7 cellular contexts compared by ENCODE assay signal in the genomic region with DNA sequence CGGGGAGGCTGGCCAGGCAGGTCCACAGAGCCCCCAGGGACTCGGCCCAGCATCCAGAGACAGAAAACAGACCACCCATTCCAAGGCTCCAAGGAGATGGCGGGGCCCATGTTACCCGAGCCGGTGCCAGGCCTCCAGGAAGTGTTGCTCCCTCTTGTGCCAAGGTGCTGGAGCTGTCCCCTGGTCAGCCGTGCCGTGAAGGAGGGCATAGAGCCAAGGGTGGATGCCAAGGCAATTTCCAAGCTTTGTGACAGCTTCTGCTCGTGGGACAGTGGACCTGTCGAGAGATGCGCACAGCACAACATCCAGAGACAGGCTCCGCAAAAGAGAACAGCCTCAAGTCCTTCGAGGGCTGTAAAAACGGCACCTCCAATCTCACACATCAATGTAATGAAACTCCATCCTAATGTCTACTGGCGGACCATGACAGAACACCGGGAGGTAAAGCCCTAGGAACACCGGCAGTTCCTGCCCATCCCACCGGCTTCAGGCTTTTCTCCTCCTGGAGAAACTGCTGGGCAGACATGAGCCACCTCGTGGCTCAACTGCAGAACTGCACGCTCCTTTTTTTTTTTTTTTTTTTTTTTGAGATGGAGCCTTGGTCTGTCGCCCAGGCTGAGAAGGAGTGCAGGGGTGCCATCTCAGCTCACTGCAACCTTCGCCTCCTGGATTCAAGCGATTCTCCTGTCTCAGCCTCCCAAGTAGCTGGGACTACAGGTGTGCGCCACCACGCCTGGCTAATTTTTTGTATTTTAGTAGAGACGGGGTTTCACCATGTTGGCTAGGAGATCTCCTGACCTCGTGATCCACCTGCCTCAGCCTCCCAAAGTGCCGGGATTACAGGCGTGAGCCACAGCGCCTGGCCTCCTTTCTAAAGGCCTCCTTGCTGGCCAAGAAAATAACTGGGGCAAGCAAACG. TPM values are rescaled to one million over a fixed set of nuclear protein-coding genes. Genes with fewer than 3 reads are reported as not detected.
DNase-seq lines count a peak whose midpoint lies in the region; ATAC-seq and TF ChIP-seq lines count a peak whose summit lies in the region.

No MANE protein-coding gene starts in this region.

- H3K4me3 Mint-ChIP-seq in type B pancreatic cell, result no peak overlapping the region

- H3K36me3 Mint-ChIP-seq in type B pancreatic cell, result no peaks in the 10 kb centered on the region

- H3K4me1 Mint-ChIP-seq in type B pancreatic cell (ENCODE audit: unreplicated experiment), result peaks cover 4% of the 10 kb centered on the region

- no peaks in the 10 kb centered on the region for H3K9me3 Mint-ChIP-seq in type B pancreatic cell

- H3K27ac Mint-ChIP-seq in type B pancreatic cell, result no peak overlapping the region

- DNase-seq in DMS79 (lab: John Stamatoyannopoulos, UW) (peak; percentile 16), HK-2 (ENCODE audit: unreplicated experiment) (peak; percentile 51), OCI-M1 (lab: John Stamatoyannopoulos, UW) (peak; percentile 84), cerebellar cortex (ENCODE audit: low spot score) (peak; percentile 81), left colon (peak in 1 of 2 donors; percentile 17), type B pancreatic cell (ENCODE audit: extremely low spot score, unreplicated experiment) (no peak)

- peak; percentile 84 for TF ChIP-seq CTCF in type B pancreatic cell (conservative IDR thresholded peaks at IDR 0.05)

- ATAC-seq in left colon, result peak; percentile 73
- ATAC-seq in HG03045 (IDR thresholded peaks at IDR 0.05; ENCODE audit: unreplicated experiment), result no peak

- intact Hi-C loops in left colon (cut with DNase I, micrococcal nuclease), result loop anchor here in 1 of 2 donors (5.0 kb wide), 1 partner anchor 63 kb away; no protein-coding TSS in a partner anchor

- H3K27me3 Mint-ChIP-seq in type B pancreatic cell, result no peaks in the 10 kb centered on the region

RNA-seq across cellular contexts. Expression of a gene that starts 30.9 kb away (rescaled TPM):
- total RNA-seq in left colon, result not detected
- not detected in 2 replicates for total RNA-seq in type B pancreatic cell (ENCODE audit: low replicate concordance)

RNA-seq across cellular contexts. Expression of a gene that starts 44.0 kb away (rescaled TPM):
- total RNA-seq in left colon (not detected), type B pancreatic cell (ENCODE audit: low replicate concordance) (1.2 TPM in 1 of 2 replicates, not detected in the other)

RNA-seq across cellular contexts. Expression of a gene that starts 44.2 kb away (rescaled TPM):
- total RNA-seq in left colon (10 to 100 TPM; 15.4 to 16.5 TPM), type B pancreatic cell (ENCODE audit: low replicate concordance) (19.4 and 22.0 TPM in 2 replicates)

RNA-seq across cellular contexts. Expression of a gene that starts 44.2 kb away (rescaled TPM):
- total RNA-seq in left colon (1 to 10 TPM; 6.6 to 6.8 TPM), type B pancreatic cell (ENCODE audit: low replicate concordance) (6.6 and 6.9 TPM in 2 replicates)

RNA-seq across cellular contexts. Expression of a gene that starts 57.9 kb away (rescaled TPM):
- 10 to 100 TPM in 1 of 2 donors, 1 to 10 TPM in 1; 5.5 to 10.9 TPM for total RNA-seq in left colon
- total RNA-seq in type B pancreatic cell (ENCODE audit: low replicate concordance), result 17.2 and 17.3 TPM in 2 replicates
